In genomic region chr1:164953095-164953494, GRCh38 we compare ENCODE assay signal across 18 cellular contexts.
DNase-seq lines count a peak whose midpoint lies in the region; ATAC-seq and TF ChIP-seq lines count a peak whose summit lies in the region.
"Had no signal": no experiment of that assay in that cellular context is flagged by ENCODE, and none has a peak within 500 bp of the region (broad histone marks: within the 10 kb centered on the region; RNA-seq: fewer than 3 reads in every experiment).

No MANE protein-coding gene starts in this region.

- intact Hi-C loops in left cardiac atrium (cut with DNase I) = no loop called here

- TF ChIP-seq EP300 in upper lobe of left lung (IDR thresholded peaks at IDR 0.05) = no peak

- H3K27me3 ChIP-seq in cardiac muscle cell (no peaks in the 10 kb centered on the region), WERI-Rb-1 (ENCODE audit: insufficient read depth, low read depth, severe bottlenecking) (no peaks in the 10 kb centered on the region), upper lobe of left lung (no peaks in the 10 kb centered on the region)

- no peak for TF ChIP-seq POLR2A in upper lobe of left lung (IDR thresholded peaks at IDR 0.05)

- DNase-seq in cardiac muscle cell (ENCODE audit: low read depth in 1 of 2, low spot score in 1 of 2) (peak in 1 of 2 donors; percentile 7), left cardiac atrium (no peak), WERI-Rb-1 (no peak), medulla oblongata (ENCODE audit: extremely low spot score) (peak; percentile 30), substantia nigra (lab: John Stamatoyannopoulos, UW) (peak in 4 of 49 donors; percentile 2 to 26 (median 4)), upper lobe of left lung (no peak)
- DNase-seq in activated CD8-positive, alpha-beta memory T cell treated with anti-CD3 and anti-CD28 coated beads, Interleukin-2, amount 50 U/mL, for 4 hours = no peak
- DNase-seq: activated CD4-positive, CD25-positive, alpha-beta regulatory T cell; activated CD8-positive, alpha-beta T cell treated with anti-CD3 and anti-CD28 coated beads, Interleukin-2, amount 10 ng/mL, durations not matched to agents 7 days and 5 days; activated T-cell treated with anti-CD3 and anti-CD28 coated beads, Interleukin-2, amount 50 U/mL, for 48 hours; CD4-positive, alpha-beta T cell; DMS79; foreskin melanocyte; NCI-H1694 treated with DMSO at 0.1 percent for 48 hours; NCI-H446 treated with DMSO at 0.1 percent for 48 hours; SHP77; stimulated activated CD4-positive, alpha-beta T cell treated with anti-CD3 and anti-CD28 coated beads, Interleukin-12 subunit alpha, Interleukin-12 subunit beta, amount 100 ng/mL, for 4 hours had no signal

- peak; percentile 25 for TF ChIP-seq CTCF in cardiac muscle cell (IDR thresholded peaks at IDR 0.05; ENCODE audit: low read depth, low read length)
- TF ChIP-seq CTCF in WERI-Rb-1 (IDR thresholded peaks at IDR 0.05; ENCODE audit: low read depth, low read length) = peak; percentile 47; the same call in 1 of the 2 replicates
- TF ChIP-seq CTCF in upper lobe of left lung (IDR thresholded peaks at IDR 0.05) = no peak

- H3K9me3 ChIP-seq in cardiac muscle cell (ENCODE audit: low read depth) (peaks cover 3% of the 10 kb centered on the region), WERI-Rb-1 (ENCODE audit: severe bottlenecking) (peaks cover 3% of the 10 kb centered on the region), upper lobe of left lung (peaks cover 4 to 11% (median 8%) of the 10 kb centered on the region in 4 donors)

- H3K4me3 ChIP-seq in cardiac muscle cell (no peak overlapping the region), WERI-Rb-1 (ENCODE audit: low read depth, low read length) (no peak overlapping the region), upper lobe of left lung (no peak overlapping the region)

- H3K27ac ChIP-seq in cardiac muscle cell (no peak overlapping the region), WERI-Rb-1 (no peak overlapping the region), substantia nigra (ENCODE audit: low read depth, low read length, poor library complexity, severe bottlenecking) (peak overlapping the region; percentile 38), upper lobe of left lung (no peak overlapping the region)

- no peak for ATAC-seq in left cardiac atrium
- no peak for ATAC-seq in upper lobe of left lung (ENCODE audit: low FRiP score in 2 of 2)
- no peak for ATAC-seq in GM19467 (IDR thresholded peaks at IDR 0.05; ENCODE audit: unreplicated experiment)
- ATAC-seq: activated CD8-positive, alpha-beta T cell treated with anti-CD3 and anti-CD28 coated beads, Interleukin-2, amount 10 ng/mL, durations not matched to agents 7 days and 5 days had no signal

- H3K4me1 ChIP-seq in cardiac muscle cell (ENCODE audit: low read depth) (peaks cover 41% of the 10 kb centered on the region), upper lobe of left lung (peaks cover 0 to 5% (median 1%) of the 10 kb centered on the region in 4 donors)

- H3K36me3 ChIP-seq in cardiac muscle cell (no peaks in the 10 kb centered on the region), WERI-Rb-1 (no peaks in the 10 kb centered on the region), upper lobe of left lung (no peaks in the 10 kb centered on the region)

- WGBS in upper lobe of left lung, 2 donors = 56 to 65% methylated on average over 1 of the region's 1 CpG

Comparison
In these comparisons a context has a peak if more than half of its experiments do, and no peak if none do; other contexts are left out.
1. CTCF ChIP-seq: peak in cardiac muscle cell (single experiment) and WERI-Rb-1 (single experiment); none in upper lobe of left lung (0 of 6).